18 cellular contexts compared by ENCODE assay signal in the genomic region with DNA sequence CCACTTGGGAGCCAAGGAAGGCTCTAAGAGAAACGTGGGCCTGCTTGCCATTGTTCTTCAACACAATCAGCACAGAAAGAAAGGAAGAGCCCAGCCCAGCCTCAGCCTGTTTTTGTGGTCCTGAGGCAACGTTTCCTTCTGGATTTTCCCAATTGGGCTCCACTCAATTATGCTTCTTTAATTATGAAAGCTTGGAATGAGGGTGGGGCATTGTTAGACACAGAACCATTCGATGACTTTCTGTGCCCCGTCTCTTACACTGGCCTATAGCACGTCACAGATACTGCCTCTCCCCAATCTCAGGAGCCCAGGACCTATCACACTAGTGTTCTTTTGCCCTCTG.
A peak's percentile ranks its signal among the peaks of the same experiment; 100 is the strongest.
DNase-seq lines count a peak whose midpoint lies in the region; ATAC-seq, FAIRE-seq and TF ChIP-seq lines count a peak whose summit lies in the region.
"Had no signal": no experiment of that assay in that cellular context is flagged by ENCODE, and none has a peak within 500 bp of the region (broad histone marks: within the 10 kb centered on the region; RNA-seq: fewer than 3 reads in every experiment).

No MANE protein-coding gene starts in this region.

- H3K4me1 ChIP-seq in CD4-positive, CD25-positive, alpha-beta regulatory T cell (ENCODE audit: control insufficient read depth, insufficient read depth, low read length, poor library complexity, severe bottlenecking): no peaks in the 10 kb centered on the region
- H3K4me1 ChIP-seq in colonic mucosa: no peaks in the 10 kb centered on the region
- H3K4me1 ChIP-seq in left lung: peaks cover 13 to 62% of the 10 kb centered on the region in 2 donors

- peaks cover 0 to 11% (median 0%) of the 10 kb centered on the region in 7 donors for H3K9me3 Mint-ChIP-seq in CD4-positive, CD25-positive, alpha-beta regulatory T cell

- TF ChIP-seq CTCF in colonic mucosa (IDR thresholded peaks at IDR 0.05) (no peak), left lung (IDR thresholded peaks at IDR 0.05) (no peak)

- FAIRE-seq in HTR-8/SVneo (lab: Jason Lieb, UNC): no peak

- H3K4me1 Mint-ChIP-seq in CD4-positive, CD25-positive, alpha-beta regulatory T cell: no peaks in the 10 kb centered on the region
- H3K4me1 Mint-ChIP-seq: activated naive CD8-positive, alpha-beta T cell treated with anti-CD3 and anti-CD28 coated beads for 36 hours had no signal

- peaks cover 2% of the 10 kb centered on the region for H3K27me3 ChIP-seq in CD4-positive, CD25-positive, alpha-beta regulatory T cell (ENCODE audit: control insufficient read depth, insufficient read depth, low read length)
- no peaks in the 10 kb centered on the region for H3K27me3 ChIP-seq in colonic mucosa
- H3K27me3 ChIP-seq in left lung: no peaks in the 10 kb centered on the region
- H3K27me3 ChIP-seq: cardiac muscle cell had no signal

- H3K4me3 Mint-ChIP-seq in CD4-positive, CD25-positive, alpha-beta regulatory T cell: no peak overlapping the region
- H3K4me3 Mint-ChIP-seq: activated naive CD8-positive, alpha-beta T cell treated with anti-CD3 and anti-CD28 coated beads for 36 hours; activated T-cell treated with anti-CD3 and anti-CD28 coated beads, Interleukin-2, amount 50 U/mL, for 24 hours had no signal

- intact Hi-C loops in colonic mucosa (cut with DNase I): no loop called here
- intact Hi-C loops in left lung (cut with DNase I): no loop called here

- no peak overlapping the region for H3K27ac ChIP-seq in CD4-positive, CD25-positive, alpha-beta regulatory T cell (ENCODE audit: insufficient read depth, low read length, poor library complexity, severe bottlenecking)
- peak overlapping the region; percentile 27 for H3K27ac ChIP-seq in colonic mucosa
- H3K27ac ChIP-seq in left lung: peak overlapping the region; percentile 36 to 82
- H3K27ac ChIP-seq in skin epidermis: peak overlapping the region in 18 of 21 experiments; percentile 1 to 80 (median 63)
- H3K27ac ChIP-seq: cardiac muscle cell, SK-N-MC, thoracic aorta had no signal

- no peak overlapping the region for H3K9ac ChIP-seq in colonic mucosa (ENCODE audit: low read depth in 2 of 2, low read length in 2 of 2)

- no peak overlapping the region for H3K4me3 ChIP-seq in CD4-positive, CD25-positive, alpha-beta regulatory T cell (ENCODE audit: low read depth, low read length)
- H3K4me3 ChIP-seq in colonic mucosa (no peak overlapping the region), left lung (no peak overlapping the region), skin epidermis (no peak overlapping the region)
- H3K4me3 ChIP-seq: cardiac muscle cell, mucosa of descending colon, SK-N-MC, thoracic aorta had no signal

- H3K36me3 ChIP-seq in CD4-positive, CD25-positive, alpha-beta regulatory T cell (ENCODE audit: control insufficient read depth, insufficient read depth, low read length): no peaks in the 10 kb centered on the region
- no peaks in the 10 kb centered on the region for H3K36me3 ChIP-seq in colonic mucosa
- no peaks in the 10 kb centered on the region for H3K36me3 ChIP-seq in left lung
- H3K36me3 ChIP-seq: cardiac muscle cell, thoracic aorta had no signal

- H3K27ac Mint-ChIP-seq in CD4-positive, CD25-positive, alpha-beta regulatory T cell: peak overlapping the region in 2 of 3 donors; percentile 42 to 60
- H3K27ac Mint-ChIP-seq: activated naive CD8-positive, alpha-beta T cell treated with anti-CD3 and anti-CD28 coated beads for 36 hours; activated T-cell treated with anti-CD3 and anti-CD28 coated beads, Interleukin-2, amount 50 U/mL, for 24 hours had no signal

- H3K36me3 Mint-ChIP-seq in CD4-positive, CD25-positive, alpha-beta regulatory T cell: peaks cover 7% of the 10 kb centered on the region

- no peak for DNase-seq in CD4-positive, CD25-positive, alpha-beta regulatory T cell
- no peak for DNase-seq in colonic mucosa
- peak in 1 of 2 donors; percentile 20 for DNase-seq in left lung
- DNase-seq in HTR-8/SVneo (ENCODE audit: insufficient read length, low spot score): no peak
- DNase-seq in iPS-NIHi11 (ENCODE audit: low spot score): no peak
- DNase-seq in stimulated activated CD4-positive, alpha-beta T cell treated with anti-CD3 and anti-CD28 coated beads, Interleukin-4, amount 100 ng/mL, for 24 hours: no peak
- DNase-seq in activated CD8-positive, alpha-beta memory T cell treated with anti-CD3 and anti-CD28 coated beads, Interleukin-2, amount 50 U/mL, for 4 hours: no peak
- DNase-seq: activated CD4-positive, alpha-beta T cell treated with anti-CD3 and anti-CD28 coated beads for 48 hours; activated naive CD8-positive, alpha-beta T cell treated with anti-CD3 and anti-CD28 coated beads for 36 hours; activated T-cell treated with anti-CD3 and anti-CD28 coated beads, Interleukin-2, amount 50 U/mL, for 24 hours; GDM1; NCI-H187 treated with DMSO at 0.1 percent for 48 hours; NCI-H510A had no signal

- H3K9me3 ChIP-seq in CD4-positive, CD25-positive, alpha-beta regulatory T cell (ENCODE audit: control insufficient read depth in 2 of 2, low read length in 2 of 2): no peaks in the 10 kb centered on the region
- H3K9me3 ChIP-seq in colonic mucosa (no peaks in the 10 kb centered on the region), left lung (peaks cover 0 to 8% of the 10 kb centered on the region in 2 donors)
- H3K9me3 ChIP-seq: mucosa of descending colon had no signal

- ATAC-seq in CD4-positive, CD25-positive, alpha-beta regulatory T cell (ENCODE audit: low read depth in 2 of 2): no peak
- ATAC-seq in left lung: no peak

- peaks cover 9% of the 10 kb centered on the region for H3K27me3 Mint-ChIP-seq in CD4-positive, CD25-positive, alpha-beta regulatory T cell
- H3K27me3 Mint-ChIP-seq: activated naive CD8-positive, alpha-beta T cell treated with anti-CD3 and anti-CD28 coated beads for 36 hours; activated T-cell treated with anti-CD3 and anti-CD28 coated beads, Interleukin-2, amount 50 U/mL, for 24 hours had no signal
